Comparison of ENCODE assay signal across 8 cellular contexts in genomic region chr12:31238764-31239387, GRCh38.
A peak's percentile ranks its signal among the peaks of the same experiment; 100 is the strongest.
DNase-seq lines count a peak whose midpoint lies in the region; ATAC-seq and TF ChIP-seq lines count a peak whose summit lies in the region.

No MANE protein-coding gene starts in this region.

- H3K4me1 Mint-ChIP-seq in activated CD8-positive, alpha-beta memory T cell treated with anti-CD3 and anti-CD28 coated beads, Interleukin-2, amount 10 ng/mL, durations not matched to agents 7 days and 5 days, result peaks cover 13% of the 10 kb centered on the region
- peaks cover 28% of the 10 kb centered on the region for H3K4me1 Mint-ChIP-seq in nephron

- H3K9me3 ChIP-seq in esophagus squamous epithelium, result no peaks in the 10 kb centered on the region

- peak; percentile 50 for DNase-seq in COR-L47 (lab: John Stamatoyannopoulos, UW)
- DNase-seq in NOMO-1 (lab: John Stamatoyannopoulos, UW; ENCODE audit: unreplicated experiment in 2 of 2), result peak; percentile 44 to 45
- DNase-seq in activated CD8-positive, alpha-beta memory T cell treated with anti-CD3 and anti-CD28 coated beads, Interleukin-2, amount 10 ng/mL, durations not matched to agents 7 days and 5 days, result peak; percentile 73
- DNase-seq in esophagus squamous epithelium (lab: John Stamatoyannopoulos, UW), result no peak
- peak; percentile 74 for DNase-seq in stimulated activated naive CD8-positive, alpha-beta T cell treated with anti-CD3 and anti-CD28 coated beads, Interleukin-15, Interleukin-2, amounts not matched to agents 100 U/mL and 50 U/mL, for 24 hours

- no peaks in the 10 kb centered on the region for H3K36me3 Mint-ChIP-seq in activated CD8-positive, alpha-beta memory T cell treated with anti-CD3 and anti-CD28 coated beads, Interleukin-2, amount 10 ng/mL, durations not matched to agents 7 days and 5 days
- no peaks in the 10 kb centered on the region for H3K36me3 Mint-ChIP-seq in nephron (ENCODE audit: low read depth)

- H3K27ac Mint-ChIP-seq in activated CD8-positive, alpha-beta memory T cell treated with anti-CD3 and anti-CD28 coated beads, Interleukin-2, amount 10 ng/mL, durations not matched to agents 7 days and 5 days, result no peak overlapping the region
- H3K27ac Mint-ChIP-seq in nephron, result peak overlapping the region in 1 of 3 experiments; percentile 57

- intact Hi-C loops in esophagus squamous epithelium (cut with DNase I), result loop anchor here (10.0 kb wide), 1 partner anchor 394 kb away; no protein-coding TSS in a partner anchor

- H3K36me3 ChIP-seq in esophagus squamous epithelium, result no peaks in the 10 kb centered on the region

- CTCF ChIA-PET in activated CD8-positive, alpha-beta memory T cell treated with anti-CD3 and anti-CD28 coated beads, Interleukin-2, amount 10 ng/mL, durations not matched to agents 7 days and 5 days (lab: Charles Lee), result interaction anchor here (1.7 to 4.0 kb wide), 5 partner anchors 12 to 394 kb away, joined by 5 to 23 read pairs (median 13); no protein-coding TSS in a partner anchor

- 17 to 18% methylated on average over 11 of the region's 11 CpGs for WGBS in esophagus squamous epithelium, 2 donors

- H3K27ac ChIP-seq in esophagus squamous epithelium, result no peak overlapping the region

- TF ChIP-seq CTCF in esophagus squamous epithelium (IDR thresholded peaks at IDR 0.05) (peak; percentile 29 to 76 (median 64)), nephron (IDR thresholded peaks at IDR 0.05; ENCODE audit: unreplicated experiment in 3 of 3) (peak; percentile 66 to 70 (median 68))

- H3K27me3 ChIP-seq in esophagus squamous epithelium, result peaks cover 0 to 48% (median 0%) of the 10 kb centered on the region in 4 donors

- H3K4me3 ChIP-seq in esophagus squamous epithelium, result peak overlapping the region in 1 of 4 donors; percentile 24

- no peak overlapping the region for H3K4me3 Mint-ChIP-seq in activated CD8-positive, alpha-beta memory T cell treated with anti-CD3 and anti-CD28 coated beads, Interleukin-2, amount 10 ng/mL, durations not matched to agents 7 days and 5 days
- H3K4me3 Mint-ChIP-seq in nephron, result peak overlapping the region in 1 of 3 experiments; percentile 39

- ATAC-seq in GM19452 (IDR thresholded peaks at IDR 0.05; ENCODE audit: unreplicated experiment) (peak; percentile 83), HG03571 (IDR thresholded peaks at IDR 0.05; ENCODE audit: unreplicated experiment) (peak; percentile 78)
- ATAC-seq in activated CD8-positive, alpha-beta memory T cell treated with anti-CD3 and anti-CD28 coated beads, Interleukin-2, amount 10 ng/mL, durations not matched to agents 7 days and 5 days, result peak; percentile 86
- ATAC-seq in stimulated activated naive CD8-positive, alpha-beta T cell treated with anti-CD3 and anti-CD28 coated beads, Interleukin-15, Interleukin-2, amounts not matched to agents 100 U/mL and 50 U/mL, for 24 hours, result peak; percentile 79

- no peaks in the 10 kb centered on the region for H3K9me3 Mint-ChIP-seq in activated CD8-positive, alpha-beta memory T cell treated with anti-CD3 and anti-CD28 coated beads, Interleukin-2, amount 10 ng/mL, durations not matched to agents 7 days and 5 days (ENCODE audit: low read depth)
- H3K9me3 Mint-ChIP-seq in nephron, result no peaks in the 10 kb centered on the region

- peaks cover 2 to 14% (median 3%) of the 10 kb centered on the region in 3 donors for H3K4me1 ChIP-seq in esophagus squamous epithelium

- peaks cover 34% of the 10 kb centered on the region for H3K27me3 Mint-ChIP-seq in activated CD8-positive, alpha-beta memory T cell treated with anti-CD3 and anti-CD28 coated beads, Interleukin-2, amount 10 ng/mL, durations not matched to agents 7 days and 5 days
- peaks cover 27% of the 10 kb centered on the region for H3K27me3 Mint-ChIP-seq in nephron (ENCODE audit: low read depth)

- TF ChIP-seq POLR2A in esophagus squamous epithelium (IDR thresholded peaks at IDR 0.05), result no peak
